ENCODE assay signal across 28 cellular contexts in the genomic region with DNA sequence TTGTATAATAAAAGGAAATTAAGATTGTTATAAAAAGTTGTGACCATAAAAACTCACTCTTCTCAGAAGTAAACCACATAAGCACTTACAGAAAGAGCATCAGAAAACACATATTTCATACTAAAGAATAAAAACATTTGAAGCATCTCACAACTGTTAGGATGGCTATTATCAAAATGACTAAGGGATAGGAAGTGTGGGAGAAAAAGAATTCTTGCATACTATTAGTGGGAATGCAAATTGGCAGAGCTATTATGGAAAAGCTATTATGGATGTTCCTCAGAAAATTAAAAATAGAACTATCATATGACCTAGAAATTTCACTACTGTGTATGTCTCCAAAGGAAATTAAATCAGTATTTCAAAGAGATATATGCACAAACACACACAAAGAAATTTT.
"Had no signal": no experiment of that assay in that cellular context is flagged by ENCODE, and none has a peak within 500 bp of the region (broad histone marks: within the 10 kb centered on the region; RNA-seq: fewer than 3 reads in every experiment).

No MANE protein-coding gene starts in this region.

- H3K9me3 ChIP-seq: ascending aorta, colonic mucosa had no signal

- DNase-seq: activated CD4-positive, alpha-beta memory T cell treated with anti-CD3 and anti-CD28 coated beads for 36 hours; activated CD4-positive, alpha-beta T cell treated with anti-CD3 and anti-CD28 coated beads for 36 hours; activated CD4-positive, alpha-beta T cell treated with anti-CD3 and anti-CD28 coated beads, Interleukin-2, amount 10 ng/mL, durations not matched to agents 24 days and 14 days; activated CD4-positive, CD25-positive, alpha-beta regulatory T cell; activated CD4-positive, CD25-positive, alpha-beta regulatory T cell treated with anti-CD3 and anti-CD28 coated beads, Interleukin-2, amount 50 U/mL, for 72 hours; activated CD8-positive, alpha-beta memory T cell treated with anti-CD3 and anti-CD28 coated beads, Interleukin-2, amount 10 ng/mL, durations not matched to agents 7 days and 5 days; activated CD8-positive, alpha-beta memory T cell treated with anti-CD3 and anti-CD28 coated beads, Interleukin-2, amount 50 U/mL, for 4 hours; activated CD8-positive, alpha-beta T cell treated with anti-CD3 and anti-CD28 coated beads, Interleukin-2, amount 10 ng/mL, durations not matched to agents 7 days and 5 days; activated gamma-delta T cell; activated naive CD4-positive, alpha-beta T cell; activated naive CD4-positive, alpha-beta T cell treated with anti-CD3 and anti-CD28 coated beads, Interleukin-2, amount 10 ng/mL, durations not matched to agents 7 days and 5 days; activated naive CD8-positive, alpha-beta T cell treated with anti-CD3 and anti-CD28 coated beads, Interleukin-2, amount 10 ng/mL, durations not matched to agents 7 days and 5 days; activated T-cell treated with anti-CD3 and anti-CD28 coated beads, Interleukin-2, amount 50 U/mL, for 1 hour; activated T-cell treated with anti-CD3 and anti-CD28 coated beads, Interleukin-2, amount 50 U/mL, for 48 hours; central memory CD4-positive, alpha-beta T cell; cerebellar nuclear complex; colonic mucosa; dorsolateral prefrontal cortex; effector memory CD4-positive, alpha-beta T cell; endodermal cell; foreskin melanocyte; heart right ventricle; T-helper 2 cell had no signal

- H3K27me3 ChIP-seq: ascending aorta, breast epithelium, cardiac muscle cell, colonic mucosa, dorsolateral prefrontal cortex, gastroesophageal sphincter, heart right ventricle, hepatocyte had no signal

- H3K27ac ChIP-seq: ascending aorta, breast epithelium, cardiac muscle cell, colonic mucosa, dorsolateral prefrontal cortex, gastroesophageal sphincter, heart right ventricle, hepatocyte had no signal

- H3K36me3 ChIP-seq: ascending aorta, breast epithelium, cardiac muscle cell, colonic mucosa, gastroesophageal sphincter, heart right ventricle had no signal

- H3K4me1 ChIP-seq: ascending aorta, breast epithelium, colonic mucosa, gastroesophageal sphincter, heart right ventricle had no signal

- H3K4me3 ChIP-seq: ascending aorta, breast epithelium, cardiac muscle cell, colonic mucosa, dorsolateral prefrontal cortex, gastroesophageal sphincter, heart right ventricle, hepatocyte had no signal
